In the genomic region with DNA sequence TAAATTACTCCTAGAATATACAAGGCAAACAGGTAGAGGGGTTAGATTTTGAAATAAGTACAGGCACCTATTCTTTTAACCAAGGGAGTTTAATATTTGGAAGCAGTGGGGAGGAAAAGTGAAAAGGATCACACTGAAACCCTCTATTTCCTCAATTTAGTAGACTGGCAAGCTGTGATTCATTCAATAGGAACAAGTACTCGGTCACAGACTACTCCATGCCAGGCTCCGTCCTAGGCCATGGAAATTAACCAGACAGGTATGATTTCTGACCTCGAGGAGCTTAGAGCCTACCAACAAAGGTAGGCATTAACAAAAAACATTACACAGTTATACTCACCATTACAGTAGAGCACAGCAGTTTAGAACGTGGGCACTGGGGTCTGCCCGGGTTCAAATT, we compare ENCODE assay signal across 16 cellular contexts. TPM values are rescaled to one million over a fixed set of nuclear protein-coding genes. Genes with fewer than 3 reads are reported as not detected.
A peak's percentile ranks its signal among the peaks of the same experiment; 100 is the strongest.
DNase-seq lines count a peak whose midpoint lies in the region; ATAC-seq and TF ChIP-seq lines count a peak whose summit lies in the region.
"Had no signal": no experiment of that assay in that cellular context is flagged by ENCODE, and none has a peak within 500 bp of the region (broad histone marks: within the 10 kb centered on the region; RNA-seq: fewer than 3 reads in every experiment).

No MANE protein-coding gene starts in this region.

- intact Hi-C loops in naive thymus-derived CD4-positive, alpha-beta T cell (cut with micrococcal nuclease), result no loop called here

- no peak overlapping the region for H3K4me3 Mint-ChIP-seq in naive thymus-derived CD4-positive, alpha-beta T cell
- H3K4me3 Mint-ChIP-seq in activated naive CD4-positive, alpha-beta T cell treated with anti-CD3 and anti-CD28 coated beads, Interleukin-2, amount 10 ng/mL, durations not matched to agents 7 days and 5 days, result no peak overlapping the region
- H3K4me3 Mint-ChIP-seq: GM23338 had no signal

- WGBS in hepatocyte (ENCODE audit: low lambda C conversion rate, missing lambda C conversion rate), result 94% methylated on average over 5 of the region's 5 CpGs

- H3K27ac Mint-ChIP-seq in naive thymus-derived CD4-positive, alpha-beta T cell, result no peak overlapping the region
- H3K27ac Mint-ChIP-seq in activated naive CD4-positive, alpha-beta T cell treated with anti-CD3 and anti-CD28 coated beads, Interleukin-2, amount 10 ng/mL, durations not matched to agents 7 days and 5 days, result no peak overlapping the region
- H3K27ac Mint-ChIP-seq: GM23338 had no signal

- H3K9me2 ChIP-seq in hepatocyte (replicated peaks; ENCODE audit: insufficient read depth), result no peaks in the 10 kb centered on the region

- H3K27me3 ChIP-seq in naive thymus-derived CD4-positive, alpha-beta T cell (ENCODE audit: control insufficient read depth in 2 of 2, insufficient read depth in 2 of 2, low read length in 2 of 2), result no peaks in the 10 kb centered on the region
- no peaks in the 10 kb centered on the region for H3K27me3 ChIP-seq in hepatocyte
- H3K27me3 ChIP-seq: BE2C had no signal

- no peak for TF ChIP-seq CTCF in coronary artery (IDR thresholded peaks at IDR 0.05)
- no peak for TF ChIP-seq CTCF in hepatocyte (IDR thresholded peaks at IDR 0.05; ENCODE audit: poor library complexity)

- no peak overlapping the region for H3K4me3 ChIP-seq in naive thymus-derived CD4-positive, alpha-beta T cell (ENCODE audit: low read length)
- H3K4me3 ChIP-seq in coronary artery (no peak overlapping the region), hepatocyte (no peak overlapping the region)
- H3K4me3 ChIP-seq: GM23338 had no signal

- H4K20me1 ChIP-seq in hepatocyte (ENCODE audit: insufficient read depth, poor library complexity, severe bottlenecking), result peaks cover 45% of the 10 kb centered on the region

- no peak overlapping the region for H3K4me2 ChIP-seq in hepatocyte
- H3K4me2 ChIP-seq: GM23338 had no signal

- CTCF ChIA-PET in naive thymus-derived CD4-positive, alpha-beta T cell (lab: Charles Lee), result interaction anchor here (0.7 kb wide), 1 partner anchor 128 kb away, joined by 4 read pairs; no protein-coding TSS in a partner anchor
- CTCF ChIA-PET in activated naive CD4-positive, alpha-beta T cell treated with anti-CD3 and anti-CD28 coated beads, Interleukin-2, amount 10 ng/mL, durations not matched to agents 7 days and 5 days (lab: Charles Lee), result interaction anchor here (0.7 kb wide), 1 partner anchor 26 kb away, joined by 5 read pairs; no protein-coding TSS in a partner anchor

- no peak overlapping the region for H2AFZ ChIP-seq in hepatocyte
- H2AFZ ChIP-seq: GM23338 had no signal

- H3K27ac ChIP-seq in angular gyrus (ENCODE audit: low read depth, low read length) (peak overlapping the region; percentile 59), substantia nigra (ENCODE audit: low read depth, low read length, poor library complexity, severe bottlenecking) (peak overlapping the region; percentile 87), coronary artery (no peak overlapping the region), hepatocyte (no peak overlapping the region)
- no peak overlapping the region for H3K27ac ChIP-seq in naive thymus-derived CD4-positive, alpha-beta T cell (ENCODE audit: low read depth, low read length)
- H3K27ac ChIP-seq: C4-2B had no signal

- H3K27me3 Mint-ChIP-seq in naive thymus-derived CD4-positive, alpha-beta T cell, result no peaks in the 10 kb centered on the region
- no peaks in the 10 kb centered on the region for H3K27me3 Mint-ChIP-seq in activated naive CD4-positive, alpha-beta T cell treated with anti-CD3 and anti-CD28 coated beads, Interleukin-2, amount 10 ng/mL, durations not matched to agents 7 days and 5 days
- H3K27me3 Mint-ChIP-seq: CD4-positive, alpha-beta memory T cell had no signal

- no peaks in the 10 kb centered on the region for H3K36me3 ChIP-seq in naive thymus-derived CD4-positive, alpha-beta T cell (ENCODE audit: control insufficient read depth in 2 of 3, insufficient read depth in 3 of 3, low read length in 3 of 3)
- H3K36me3 ChIP-seq in hepatocyte (replicated peaks; ENCODE audit: insufficient read depth, low read depth), result no peaks in the 10 kb centered on the region
- H3K36me3 ChIP-seq: BE2C had no signal

- H3K9me3 Mint-ChIP-seq in naive thymus-derived CD4-positive, alpha-beta T cell, result no peaks in the 10 kb centered on the region
- no peaks in the 10 kb centered on the region for H3K9me3 Mint-ChIP-seq in activated naive CD4-positive, alpha-beta T cell treated with anti-CD3 and anti-CD28 coated beads, Interleukin-2, amount 10 ng/mL, durations not matched to agents 7 days and 5 days
- H3K9me3 Mint-ChIP-seq: GM23338 had no signal

- H3K36me3 Mint-ChIP-seq in naive thymus-derived CD4-positive, alpha-beta T cell, result peaks cover 0 to 13% (median 7%) of the 10 kb centered on the region in 5 donors
- peaks cover 2% of the 10 kb centered on the region for H3K36me3 Mint-ChIP-seq in activated naive CD4-positive, alpha-beta T cell treated with anti-CD3 and anti-CD28 coated beads, Interleukin-2, amount 10 ng/mL, durations not matched to agents 7 days and 5 days

- H3K4me1 Mint-ChIP-seq in naive thymus-derived CD4-positive, alpha-beta T cell, result peaks cover 29 to 61% (median 52%) of the 10 kb centered on the region in 7 donors
- H3K4me1 Mint-ChIP-seq in activated naive CD4-positive, alpha-beta T cell treated with anti-CD3 and anti-CD28 coated beads, Interleukin-2, amount 10 ng/mL, durations not matched to agents 7 days and 5 days, result peaks cover 8% of the 10 kb centered on the region

- H3K4me1 ChIP-seq in naive thymus-derived CD4-positive, alpha-beta T cell (ENCODE audit: control insufficient read depth in 2 of 2, insufficient read depth in 2 of 2, low read length in 2 of 2), result peaks cover 0 to 6% of the 10 kb centered on the region in 2 donors
- peaks cover 15% of the 10 kb centered on the region for H3K4me1 ChIP-seq in hepatocyte (ENCODE audit: insufficient read depth)

- H3K9me3 ChIP-seq in naive thymus-derived CD4-positive, alpha-beta T cell (ENCODE audit: control insufficient read depth in 2 of 3, low read length in 3 of 3), result no peaks in the 10 kb centered on the region
- H3K9me3 ChIP-seq in hepatocyte (ENCODE audit: low read depth), result no peaks in the 10 kb centered on the region
- H3K9me3 ChIP-seq: BE2C, Caco-2 had no signal

- POLR2A ChIA-PET in naive thymus-derived CD4-positive, alpha-beta T cell (lab: Charles Lee), result no interaction called here

- DNase-seq in kidney tubule cell (ENCODE audit: low spot score), result peak; percentile 32
- DNase-seq in naive thymus-derived CD4-positive, alpha-beta T cell, result no peak
- DNase-seq in substantia nigra (lab: John Stamatoyannopoulos, UW), result no peak
- DNase-seq in activated naive CD4-positive, alpha-beta T cell treated with anti-CD3 and anti-CD28 coated beads, Interleukin-2, amount 10 ng/mL, durations not matched to agents 7 days and 5 days, result no peak
- DNase-seq in coronary artery (ENCODE audit: low spot score), result no peak
- DNase-seq in hepatocyte (ENCODE audit: low spot score), result no peak
- DNase-seq: BE2C; Caco-2; CD4-positive, alpha-beta memory T cell; DND-41; GDM1; H7 had no signal

- H3K79me2 ChIP-seq in hepatocyte, result peaks cover 97% of the 10 kb centered on the region

- peak; percentile 30 for ATAC-seq in naive thymus-derived CD4-positive, alpha-beta T cell
- no peak for ATAC-seq in HG03354 (IDR thresholded peaks at IDR 0.05; ENCODE audit: poor library complexity, severe bottlenecking, unreplicated experiment)
- ATAC-seq: GM23338 had no signal

RNA-seq across cellular contexts. Expression of a gene that starts 40.9 kb away (rescaled TPM):
- 10 to 100 TPM; 34.4 to 85.2 (median 67.0) TPM for total RNA-seq in naive thymus-derived CD4-positive, alpha-beta T cell
- polyA plus RNA-seq in naive thymus-derived CD4-positive, alpha-beta T cell, result 10 to 100 TPM; 13.3 to 24.0 TPM
- total RNA-seq in hepatocyte, result 17.7 and 19.1 TPM in 2 replicates
- polyA plus RNA-seq in hepatocyte, result 15.8 and 16.7 TPM in 2 replicates

Comparison
In these comparisons a context has a peak if more than half of its experiments do, and no peak if none do; other contexts are left out.
1. H3K27ac ChIP-seq: peak in angular gyrus (single experiment) and substantia nigra (single experiment); none in naive thymus-derived CD4-positive, alpha-beta T cell (single experiment), coronary artery (0 of 2) and hepatocyte (single experiment).